8 cellular contexts compared by ENCODE assay signal in genomic region chrX:152941328-152942111, GRCh38. TPM values are rescaled to one million over a fixed set of nuclear protein-coding genes. Genes with fewer than 3 reads are reported as not detected.
DNase-seq lines count a peak whose midpoint lies in the region; ATAC-seq and TF ChIP-seq lines count a peak whose summit lies in the region.

No MANE protein-coding gene starts in this region.

- H3K4me1 ChIP-seq in HUES6 (ENCODE audit: control insufficient read depth, insufficient read depth, low read length) (peaks cover 13% of the 10 kb centered on the region), NT2/D1 (ENCODE audit: insufficient read depth, insufficient read length) (no peaks in the 10 kb centered on the region)

- DNase-seq in DMS 273 treated with DMSO at 0.1 percent for 48 hours (lab: John Stamatoyannopoulos, UW) (peak; percentile 84), NT2/D1 (ENCODE audit: low read depth, low spot score) (peak; percentile 80), endothelial cell (ENCODE audit: low spot score) (peak; percentile 90), mesothelial cell of epicardium (ENCODE audit: low spot score in 2 of 2, unreplicated experiment in 2 of 2) (peak; percentile 72 to 91)
- DNase-seq in activated CD8-positive, alpha-beta memory T cell treated with anti-CD3 and anti-CD28 coated beads, Interleukin-2, amount 50 U/mL, for 48 hours: peak; percentile 93
- peak; percentile 77 to 79 for DNase-seq in stimulated activated CD8-positive, alpha-beta memory T cell treated with anti-CD3 and anti-CD28 coated beads, Interleukin-15, amount 100 ng/mL, for 48 hours (ENCODE audit: low read depth in 2 of 2)

- H3K36me3 ChIP-seq in HUES6 (ENCODE audit: control insufficient read depth, insufficient read depth, low read length) (peaks cover 3% of the 10 kb centered on the region; the same call in 1 of the 2 replicates), NT2/D1 (ENCODE audit: insufficient read depth, insufficient read length, low read length) (peaks cover 3% of the 10 kb centered on the region)

- peak; percentile 89 for ATAC-seq in GM21447 (IDR thresholded peaks at IDR 0.05; ENCODE audit: unreplicated experiment)

- H3K27me3 ChIP-seq in HUES6 (ENCODE audit: control insufficient read depth, insufficient read depth, low read length): no peaks in the 10 kb centered on the region
- no peaks in the 10 kb centered on the region for H3K27me3 ChIP-seq in NT2/D1 (ENCODE audit: insufficient read depth, insufficient read length)

- H3K36me3 Mint-ChIP-seq in endothelial cell (ENCODE audit: low read depth, unreplicated experiment) (peaks cover 4% of the 10 kb centered on the region), mesothelial cell of epicardium (peaks cover 12% of the 10 kb centered on the region)

- H3K4me3 Mint-ChIP-seq in endothelial cell (ENCODE audit: unreplicated experiment): peak overlapping the region; percentile 90
- peak overlapping the region; percentile 83 for H3K4me3 Mint-ChIP-seq in mesothelial cell of epicardium

- H3K9ac ChIP-seq in HUES6 (ENCODE audit: low read length) (peak overlapping the region; percentile 88), NT2/D1 (ENCODE audit: insufficient read length, low read depth) (peak overlapping the region; percentile 61)

- H3K4me3 ChIP-seq in HUES6 (ENCODE audit: low read depth, low read length) (peak overlapping the region; percentile 67), NT2/D1 (ENCODE audit: insufficient read length, low read depth) (peak overlapping the region; percentile 39)

- no peak overlapping the region for H3K27ac ChIP-seq in HUES6 (ENCODE audit: low read depth, low read length)

- peak; percentile 79 for TF ChIP-seq CTCF in endothelial cell (IDR thresholded peaks at IDR 0.05; ENCODE audit: unreplicated experiment)
- TF ChIP-seq CTCF in mesothelial cell of epicardium (IDR thresholded peaks at IDR 0.05; ENCODE audit: unreplicated experiment): peak; percentile 89

- H3K27ac Mint-ChIP-seq in endothelial cell (ENCODE audit: unreplicated experiment): peak overlapping the region; percentile 42
- H3K27ac Mint-ChIP-seq in mesothelial cell of epicardium: peak overlapping the region; percentile 87

- H3K9me3 Mint-ChIP-seq in endothelial cell (ENCODE audit: unreplicated experiment) (no peaks in the 10 kb centered on the region), mesothelial cell of epicardium (peaks cover 3% of the 10 kb centered on the region)

- peaks cover 3% of the 10 kb centered on the region for H3K27me3 Mint-ChIP-seq in endothelial cell (ENCODE audit: unreplicated experiment)
- no peaks in the 10 kb centered on the region for H3K27me3 Mint-ChIP-seq in mesothelial cell of epicardium (ENCODE audit: low read depth)

- H3K9me3 ChIP-seq in HUES6 (ENCODE audit: control insufficient read depth, insufficient read depth, low read depth, low read length) (peaks cover 19% of the 10 kb centered on the region; the same call in 1 of the 2 replicates), NT2/D1 (ENCODE audit: insufficient read depth, low read length) (no peaks in the 10 kb centered on the region)

- H3K4me1 Mint-ChIP-seq in endothelial cell (ENCODE audit: unreplicated experiment) (no peaks in the 10 kb centered on the region), mesothelial cell of epicardium (peaks cover 5% of the 10 kb centered on the region)

RNA-seq across cellular contexts. Expression of gene ZNF185, which starts 43.7 kb away (rescaled TPM):
- total RNA-seq in endothelial cell (ENCODE audit: unreplicated experiment) (2.1 TPM), mesothelial cell of epicardium (31.8 to 35.3 TPM (median 32.8 TPM) in 3 replicates)

RNA-seq across cellular contexts. Expression of gene PNMA5, which starts 52.4 kb away (rescaled TPM):
- total RNA-seq in endothelial cell (ENCODE audit: unreplicated experiment) (not detected), mesothelial cell of epicardium (not detected in 3 replicates)

Comparison
In these comparisons a context has a peak if more than half of its experiments do, and no peak if none do; other contexts are left out.
1. RNA of gene ZNF185, which starts 43.7 kb away (total RNA-seq): 31.8 to 35.3 TPM in mesothelial cell of epicardium; 2.1 TPM in endothelial cell (single experiment); every median in the first group is over 10 times any median in the second.
2. Peak in every context shown above with its lines, with median percentiles within 50 percentile points of each other: DNase-seq.